Comparison of ENCODE assay signal across 17 cellular contexts in genomic region chr2:239830718-239831271, GRCh38.
DNase-seq lines count a peak whose midpoint lies in the region; ATAC-seq and TF ChIP-seq lines count a peak whose summit lies in the region.
"Had no signal": no experiment of that assay in that cellular context is flagged by ENCODE, and none has a peak within 500 bp of the region (broad histone marks: within the 10 kb centered on the region; RNA-seq: fewer than 3 reads in every experiment).

No MANE protein-coding gene starts in this region.

- peak; percentile 13 for DNase-seq in activated CD4-positive, alpha-beta memory T cell treated with anti-CD3 and anti-CD28 coated beads, Interleukin-2, amount 10 ng/mL, durations not matched to agents 7 days and 5 days
- DNase-seq in activated CD4-positive, alpha-beta memory T cell treated with anti-CD3 and anti-CD28 coated beads for 36 hours, result no peak
- DNase-seq in body of pancreas (no peak), lower lobe of right lung (no peak), activated gamma-delta T cell (lab: John Stamatoyannopoulos, UW) (no peak)
- DNase-seq in stimulated activated CD8-positive, alpha-beta memory T cell treated with anti-CD3 and anti-CD28 coated beads, Interleukin-4, amount 100 ng/mL, for 48 hours, result peak; percentile 9
- DNase-seq in activated CD4-positive, alpha-beta T cell treated with anti-CD3 and anti-CD28 coated beads, Interleukin-2, amount 50 U/mL, for 4 hours, result no peak
- DNase-seq: activated naive CD4-positive, alpha-beta T cell treated with Interleukin-2 at 50 U/mL for 16 hours; esophagus squamous epithelium; NCI-H526 treated with DMSO at 0.1 percent for 48 hours; occipital lobe; small intestine had no signal

- H3K4me3 Mint-ChIP-seq in activated CD4-positive, alpha-beta memory T cell treated with anti-CD3 and anti-CD28 coated beads, Interleukin-2, amount 10 ng/mL, durations not matched to agents 7 days and 5 days, result no peak overlapping the region
- no peak overlapping the region for H3K4me3 Mint-ChIP-seq in activated CD4-positive, alpha-beta memory T cell treated with anti-CD3 and anti-CD28 coated beads for 36 hours

- H3K4me1 Mint-ChIP-seq in activated CD4-positive, alpha-beta memory T cell treated with anti-CD3 and anti-CD28 coated beads, Interleukin-2, amount 10 ng/mL, durations not matched to agents 7 days and 5 days, result no peaks in the 10 kb centered on the region
- no peaks in the 10 kb centered on the region for H3K4me1 Mint-ChIP-seq in activated CD4-positive, alpha-beta memory T cell treated with anti-CD3 and anti-CD28 coated beads for 36 hours (ENCODE audit: low read depth)

- no peak for TF ChIP-seq POLR2A in body of pancreas (IDR thresholded peaks at IDR 0.05)

- no peak overlapping the region for H3K27ac Mint-ChIP-seq in activated CD4-positive, alpha-beta memory T cell treated with anti-CD3 and anti-CD28 coated beads, Interleukin-2, amount 10 ng/mL, durations not matched to agents 7 days and 5 days
- H3K27ac Mint-ChIP-seq in activated CD4-positive, alpha-beta memory T cell treated with anti-CD3 and anti-CD28 coated beads for 36 hours, result no peak overlapping the region

- H3K27me3 ChIP-seq in body of pancreas, result no peaks in the 10 kb centered on the region
- H3K27me3 ChIP-seq in lower lobe of right lung (ENCODE audit: low read depth), result no peaks in the 10 kb centered on the region
- H3K27me3 ChIP-seq: thyroid gland had no signal

- ATAC-seq in body of pancreas, result peak; percentile 24
- ATAC-seq in lower lobe of right lung, result peak in 1 of 2 donors; percentile 15
- ATAC-seq in HG03097 (IDR thresholded peaks at IDR 0.05; ENCODE audit: low FRiP score, unreplicated experiment), result no peak
- ATAC-seq: K562 had no signal

- POLR2A ChIA-PET in activated CD4-positive, alpha-beta memory T cell treated with anti-CD3 and anti-CD28 coated beads, Interleukin-2, amount 10 ng/mL, durations not matched to agents 7 days and 5 days (lab: Charles Lee), result no interaction called here
- POLR2A ChIA-PET in activated CD4-positive, alpha-beta memory T cell treated with anti-CD3 and anti-CD28 coated beads for 36 hours (lab: Charles Lee), result no interaction called here

- H3K27ac ChIP-seq in body of pancreas (no peak overlapping the region), lower lobe of right lung (peak overlapping the region; percentile 21)
- H3K27ac ChIP-seq: A549, C4-2B, thyroid gland had no signal

- H3K4me3 ChIP-seq in body of pancreas (no peak overlapping the region), lower lobe of right lung (no peak overlapping the region)
- H3K4me3 ChIP-seq: A549, esophagus squamous epithelium, K562, thyroid gland had no signal

- no peaks in the 10 kb centered on the region for H3K27me3 Mint-ChIP-seq in activated CD4-positive, alpha-beta memory T cell treated with anti-CD3 and anti-CD28 coated beads, Interleukin-2, amount 10 ng/mL, durations not matched to agents 7 days and 5 days
- no peaks in the 10 kb centered on the region for H3K27me3 Mint-ChIP-seq in activated CD4-positive, alpha-beta memory T cell treated with anti-CD3 and anti-CD28 coated beads for 36 hours

- no peaks in the 10 kb centered on the region for H3K36me3 Mint-ChIP-seq in activated CD4-positive, alpha-beta memory T cell treated with anti-CD3 and anti-CD28 coated beads, Interleukin-2, amount 10 ng/mL, durations not matched to agents 7 days and 5 days (ENCODE audit: low read depth)
- no peaks in the 10 kb centered on the region for H3K36me3 Mint-ChIP-seq in activated CD4-positive, alpha-beta memory T cell treated with anti-CD3 and anti-CD28 coated beads for 36 hours

- no peak for TF ChIP-seq CTCF in body of pancreas (IDR thresholded peaks at IDR 0.05)
- no peak for TF ChIP-seq CTCF in lower lobe of right lung (IDR thresholded peaks at IDR 0.05)

- H3K9me3 ChIP-seq in body of pancreas, result no peaks in the 10 kb centered on the region
- H3K9me3 ChIP-seq in lower lobe of right lung, result no peaks in the 10 kb centered on the region
- H3K9me3 ChIP-seq: A549, esophagus squamous epithelium, thyroid gland had no signal

- peaks cover 1% of the 10 kb centered on the region for H3K9me3 Mint-ChIP-seq in activated CD4-positive, alpha-beta memory T cell treated with anti-CD3 and anti-CD28 coated beads, Interleukin-2, amount 10 ng/mL, durations not matched to agents 7 days and 5 days
- H3K9me3 Mint-ChIP-seq in activated CD4-positive, alpha-beta memory T cell treated with anti-CD3 and anti-CD28 coated beads for 36 hours, result no peaks in the 10 kb centered on the region

- 17 to 44% methylated on average over 3 to 6 of the region's 6 CpGs for WGBS in body of pancreas, 2 donors

- CTCF ChIA-PET in activated CD4-positive, alpha-beta memory T cell treated with anti-CD3 and anti-CD28 coated beads, Interleukin-2, amount 10 ng/mL, durations not matched to agents 7 days and 5 days (lab: Charles Lee), result no interaction called here
- CTCF ChIA-PET in activated CD4-positive, alpha-beta memory T cell treated with anti-CD3 and anti-CD28 coated beads for 36 hours (lab: Charles Lee), result no interaction called here

- H3K4me1 ChIP-seq in body of pancreas, result no peaks in the 10 kb centered on the region
- H3K4me1 ChIP-seq in lower lobe of right lung, result peaks cover 13% of the 10 kb centered on the region
- H3K4me1 ChIP-seq: A549 had no signal

- intact Hi-C loops in activated CD4-positive, alpha-beta memory T cell treated with anti-CD3 and anti-CD28 coated beads for 36 hours (cut with micrococcal nuclease), result no loop called here
- intact Hi-C loops in body of pancreas (cut with DNase I) (no loop called here), lower lobe of right lung (cut with DNase I) (no loop called here)

- H3K36me3 ChIP-seq in body of pancreas (replicated peaks in 1 of 2; ENCODE audit: insufficient read depth in 1 of 2, low read depth in 2 of 2) (no peaks in the 10 kb centered on the region), lower lobe of right lung (no peaks in the 10 kb centered on the region)
- H3K36me3 ChIP-seq: esophagus squamous epithelium, thyroid gland had no signal

Comparison
In these comparisons a context has a peak if more than half of its experiments do, and no peak if none do; other contexts are left out.
1. DNase-seq: peak in activated CD4-positive, alpha-beta memory T cell treated with anti-CD3 and anti-CD28 coated beads, Interleukin-2, amount 10 ng/mL, durations not matched to agents 7 days and 5 days (single experiment) and stimulated activated CD8-positive, alpha-beta memory T cell treated with anti-CD3 and anti-CD28 coated beads, Interleukin-4, amount 100 ng/mL, for 48 hours (single experiment); none in activated CD4-positive, alpha-beta memory T cell treated with anti-CD3 and anti-CD28 coated beads for 36 hours (single experiment), body of pancreas (0 of 4), lower lobe of right lung (single experiment), activated gamma-delta T cell (single experiment) and activated CD4-positive, alpha-beta T cell treated with anti-CD3 and anti-CD28 coated beads, Interleukin-2, amount 50 U/mL, for 4 hours (0 of 2).